8 cellular contexts compared by ENCODE assay signal in the genomic region with DNA sequence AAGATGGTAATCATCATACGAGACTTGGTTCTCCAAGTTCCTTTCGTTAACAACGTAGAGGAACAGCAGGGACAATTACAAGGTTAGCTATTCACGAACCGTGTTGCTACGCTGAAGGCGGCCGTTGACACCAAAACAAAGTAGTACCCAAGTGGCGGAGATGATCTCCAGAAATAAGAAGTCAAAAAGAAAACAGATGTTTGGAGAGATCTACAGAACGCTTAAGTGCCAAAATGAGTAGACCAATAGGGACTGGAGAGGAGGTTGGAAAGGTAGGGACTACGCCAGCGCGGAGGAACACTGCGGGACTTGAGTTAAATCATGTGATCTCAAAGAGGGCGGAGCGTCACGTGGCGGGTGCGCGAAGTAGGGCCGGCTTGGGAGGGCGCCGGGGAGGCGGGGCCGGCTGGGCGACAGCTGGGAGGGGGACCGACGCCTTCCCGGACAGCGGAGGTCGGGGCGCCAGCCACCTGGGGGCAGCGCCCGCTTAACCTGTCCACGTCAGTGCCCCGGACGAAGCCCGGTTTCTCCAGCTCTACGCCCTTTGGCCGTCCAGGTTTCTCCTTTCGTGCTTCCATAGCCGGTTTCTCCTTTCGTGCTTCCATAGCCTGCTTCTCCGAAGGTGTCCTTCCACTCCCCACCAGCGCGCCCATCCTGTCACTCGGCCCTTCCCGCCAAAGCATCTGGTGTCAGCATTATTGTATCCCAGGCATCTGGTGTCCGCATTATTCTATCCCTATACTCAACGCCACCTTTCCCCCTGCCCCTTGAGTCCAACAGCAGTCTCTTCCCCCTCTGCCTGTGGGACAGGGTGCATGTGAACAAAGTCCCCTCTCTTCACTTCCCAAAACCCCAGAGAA. TPM values are rescaled to one million over a fixed set of nuclear protein-coding genes. Genes with fewer than 3 reads are reported as not detected.
DNase-seq lines count a peak whose midpoint lies in the region; ATAC-seq, FAIRE-seq and TF ChIP-seq lines count a peak whose summit lies in the region.

No MANE protein-coding gene starts in this region.

- peaks cover 5 to 27% of the 10 kb centered on the region in 2 experiments; a peak in 4 of 5 replicates for H3K36me3 ChIP-seq in HepG2 (replicated peaks in 1 of 2; ENCODE audit: control insufficient read depth in 1 of 2, insufficient read depth in 2 of 2, low read length in 2 of 2)

- H3K4me3 ChIP-seq in AG04450 (ENCODE audit: low read depth, low read length) (peak overlapping the region; percentile 97), HepG2 (replicated peaks in 1 of 3; ENCODE audit: insufficient read depth in 1 of 3, low read depth in 2 of 3, low read length in 3 of 3) (peak overlapping the region; percentile 61 to 85 (median 68))

- ATAC-seq in GM19023 (IDR thresholded peaks at IDR 0.05; ENCODE audit: unreplicated experiment) (peak; percentile 41), HG03432 (IDR thresholded peaks at IDR 0.05; ENCODE audit: unreplicated experiment) (peak; percentile 45), HepG2 (peak; percentile 58)

- TF ChIP-seq CTCF in AG04450 (IDR thresholded peaks at IDR 0.05; ENCODE audit: low read depth, low read length): no peak
- TF ChIP-seq CTCF in HepG2 (CRISPR knock-in tag; IDR thresholded peaks at IDR 0.05): peak; percentile 64

- no peaks in the 10 kb centered on the region for H3K27me3 ChIP-seq in AG04450 (ENCODE audit: control insufficient read depth, insufficient read depth, low read length)
- no peaks in the 10 kb centered on the region; a peak in 1 of 5 replicates for H3K27me3 ChIP-seq in HepG2 (ENCODE audit: control insufficient read depth in 1 of 2, insufficient read depth in 2 of 2, low read length in 2 of 2)

- POLR2A ChIA-PET in AG04450 (lab: Yijun Ruan, JAX) (interaction anchor here (0.7 to 2.9 kb wide), 8 partner anchors 9 to 87 kb away, joined by 3 to 18 read pairs (median 4); a partner anchor contains a TSS), HepG2 (lab: Yijun Ruan, JAX) (interaction anchor here (0.7 to 4.3 kb wide), 16 partner anchors 8 to 207 kb away, joined by 3 to 35 read pairs (median 6); a partner anchor contains a TSS)

- H4K20me1 ChIP-seq in HepG2 (ENCODE audit: insufficient read depth, low read length): no peaks in the 10 kb centered on the region

- peak overlapping the region; percentile 94 for H3K27ac ChIP-seq in AG04450 (ENCODE audit: low read depth, low read length)
- H3K27ac ChIP-seq in HepG2 (ENCODE audit: extremely low read length, insufficient read depth, low read length): peak overlapping the region; percentile 86

- peak overlapping the region; percentile 73 for H2AFZ ChIP-seq in HepG2 (ENCODE audit: low read length)

- peak; percentile 80 for TF ChIP-seq RAD21 in HepG2 (CRISPR knock-in tag; IDR thresholded peaks at IDR 0.05)

- no peak for FAIRE-seq in HepG2 (lab: Jason Lieb, UNC)

- TF ChIP-seq EP300 in HepG2 (IDR thresholded peaks at IDR 0.05; ENCODE audit: low read depth in 2 of 2, low read length in 2 of 2): peak; percentile 48 to 53; a peak in 2 of 4 replicates
- TF ChIP-seq EP300 in HepG2 (CRISPR knock-in tag; IDR thresholded peaks at IDR 0.05; ENCODE audit: borderline replicate concordance): peak; percentile 28; the same call in 1 of the 2 replicates

- peak; percentile 22 to 66; a peak in 3 of 4 replicates for TF ChIP-seq POLR2A in HepG2 (IDR thresholded peaks at IDR 0.05; ENCODE audit: insufficient read depth in 1 of 2, low read depth in 2 of 2, low read length in 2 of 2)

- peaks cover 23% of the 10 kb centered on the region for H3K4me1 ChIP-seq in HepG2 (ENCODE audit: insufficient read depth, low read length)

- intact Hi-C loops in HepG2 (cut with micrococcal nuclease; ENCODE audit: unreplicated experiment): loop anchor here (5.0 kb wide), 1 partner anchor 39 kb away; a partner anchor contains a TSS

- peak; percentile 91 for DNase-seq in AG04450 (ENCODE audit: low read depth, low spot score)
- peak; percentile 79 to 93 for DNase-seq in NCI-H526 (lab: John Stamatoyannopoulos, UW)
- peak; percentile 93 for DNase-seq in activated CD4-positive, alpha-beta T cell treated with anti-CD3 and anti-CD28 coated beads, Interleukin-2, amount 50 U/mL, for 1 hour
- DNase-seq in dermis blood vessel endothelial cell: peak; percentile 98
- DNase-seq in HepG2 (ENCODE audit: low spot score): peak; percentile 92
- DNase-seq in stimulated activated CD4-positive, alpha-beta T cell treated with anti-CD3 and anti-CD28 coated beads, Interleukin-2, amount 100 ng/mL, for 4 hours (ENCODE audit: low read depth): peak; percentile 88

- H3K9ac ChIP-seq in HepG2 (ENCODE audit: insufficient read depth, low read depth, low read length): peak overlapping the region; percentile 92

- H3K79me2 ChIP-seq in HepG2 (ENCODE audit: insufficient read depth, low read length): peaks cover 41% of the 10 kb centered on the region

- in situ Hi-C loops in HepG2 (cut with HindIII; ENCODE audit: extremely low pct_ligation_motif_present, low pct_unique_long_range_greater_than_20kb): no loop called here

- H3K9me3 ChIP-seq in AG04450 (ENCODE audit: control insufficient read depth, insufficient read depth, low read length) (peaks cover 3% of the 10 kb centered on the region; the same call in 1 of the 2 replicates), HepG2 (ENCODE audit: low read length) (no peaks in the 10 kb centered on the region)

- BruUV-seq in HepG2 (replicated peaks; lab: Mats Ljungman, UMichigan): no TSS peak

- CTCF ChIA-PET in AG04450 (lab: Charles Lee) (interaction anchor here (0.6 to 1.4 kb wide), 10 partner anchors 8 to 283 kb away, joined by 3 to 21 read pairs (median 4); a partner anchor contains a TSS), HepG2 (lab: Yijun Ruan, JAX; ENCODE audit: low intra/inter-chr PET ratio, low total read pairs) (interaction anchor here (1.6 kb wide), 1 partner anchor 53 kb away, joined by 11 read pairs; no protein-coding TSS in a partner anchor)

- 24% methylated on average over 27 of the region's 50 CpGs for WGBS in HepG2 (ENCODE audit: low lambda C conversion rate)

- peak overlapping the region; percentile 97 for H3K4me2 ChIP-seq in HepG2 (ENCODE audit: low read depth, low read length)

RNA-seq across cellular contexts. Expression of a gene that starts 0.7 kb away (rescaled TPM):
- polyA plus RNA-seq in AG04450 (2011; rRNA removed): 929 and 984 TPM in 2 replicates
- polyA minus RNA-seq in AG04450 (2011; rRNA and poly(A)+ RNA removed): 405 and 431 TPM in 2 replicates
- 148 and 196 TPM in 2 replicates for total RNA-seq in dermis blood vessel endothelial cell
- total RNA-seq in HepG2 (2016; rRNA removed; fragmentation: Illumina TruSeq; extraction: Trizol): 161 and 239 TPM in 2 replicates
- total RNA-seq in HepG2 (2016; cell fraction: cytosol; rRNA removed; fragmentation: Illumina TruSeq; extraction: Trizol; ENCODE audit: low read depth): 90.5 and 100 TPM in 2 replicates
- total RNA-seq in HepG2 (2016; cell fraction: insoluble cytoplasmic fraction; rRNA removed; fragmentation: Illumina TruSeq; extraction: Trizol): 168 and 250 TPM in 2 replicates
- total RNA-seq in HepG2 (2016; cell fraction: membrane; rRNA removed; fragmentation: Illumina TruSeq; extraction: Trizol): 138 and 155 TPM in 2 replicates
- total RNA-seq in HepG2 (2016; cell fraction: nucleus; rRNA removed; fragmentation: Illumina TruSeq; extraction: Trizol): 68.4 and 69.0 TPM in 2 replicates
- polyA plus RNA-seq in HepG2 (2011; rRNA removed): 274 and 310 TPM in 2 replicates
- 305 and 428 TPM in 2 replicates for polyA plus RNA-seq in HepG2 (2011; cell fraction: cytosol; rRNA removed)
- 83.2 and 122 TPM in 2 replicates for polyA plus RNA-seq in HepG2 (2011; cell fraction: nucleus; rRNA removed)
- polyA plus RNA-seq in HepG2 (2012): 331 and 348 TPM in 2 replicates
- 210 and 241 TPM in 2 replicates for polyA plus RNA-seq in HepG2 (2016; cell fraction: cytosol; fragmentation: Illumina TruSeq; extraction: Trizol; ENCODE audit: low read depth)
- 472 and 477 TPM in 2 replicates for polyA plus RNA-seq in HepG2 (2016; cell fraction: insoluble cytoplasmic fraction; fragmentation: Illumina TruSeq; extraction: Trizol; ENCODE audit: low read depth)
- 260 and 279 TPM in 2 replicates for polyA plus RNA-seq in HepG2 (2016; cell fraction: membrane; fragmentation: Illumina TruSeq; extraction: Trizol; ENCODE audit: low read depth)
- 204 and 210 TPM in 2 replicates for polyA plus RNA-seq in HepG2 (2016; cell fraction: nucleus; fragmentation: Illumina TruSeq; extraction: Trizol; ENCODE audit: insufficient read depth, low read depth)
- 234 and 265 TPM in 2 replicates for polyA minus RNA-seq in HepG2 (2011; rRNA and poly(A)+ RNA removed; ENCODE audit: low replicate concordance)
- polyA minus RNA-seq in HepG2 (2011; cell fraction: cytosol; rRNA and poly(A)+ RNA removed): 83.4 and 114 TPM in 2 replicates
- polyA minus RNA-seq in HepG2 (2011; cell fraction: nucleus; rRNA and poly(A)+ RNA removed): 37.2 and 53.3 TPM in 2 replicates

RNA-seq across cellular contexts. Expression of a gene that starts 3.7 kb away (rescaled TPM):
- 56.3 and 58.7 TPM in 2 replicates for polyA plus RNA-seq in AG04450 (2011; rRNA removed)
- polyA minus RNA-seq in AG04450 (2011; rRNA and poly(A)+ RNA removed): 58.1 and 72.8 TPM in 2 replicates
- 41.4 and 42.8 TPM in 2 replicates for total RNA-seq in dermis blood vessel endothelial cell
- total RNA-seq in HepG2 (2016; rRNA removed; fragmentation: Illumina TruSeq; extraction: Trizol): 33.2 and 37.5 TPM in 2 replicates
- 10.5 and 10.6 TPM in 2 replicates for total RNA-seq in HepG2 (2016; cell fraction: cytosol; rRNA removed; fragmentation: Illumina TruSeq; extraction: Trizol; ENCODE audit: low read depth)
- 33.3 and 34.6 TPM in 2 replicates for total RNA-seq in HepG2 (2016; cell fraction: insoluble cytoplasmic fraction; rRNA removed; fragmentation: Illumina TruSeq; extraction: Trizol)
- total RNA-seq in HepG2 (2016; cell fraction: membrane; rRNA removed; fragmentation: Illumina TruSeq; extraction: Trizol): 23.7 and 24.5 TPM in 2 replicates
- 13.4 and 18.2 TPM in 2 replicates for total RNA-seq in HepG2 (2016; cell fraction: nucleus; rRNA removed; fragmentation: Illumina TruSeq; extraction: Trizol)
- 27.6 and 30.9 TPM in 2 replicates for polyA plus RNA-seq in HepG2 (2011; rRNA removed)
- 19.6 and 22.8 TPM in 2 replicates for polyA plus RNA-seq in HepG2 (2011; cell fraction: cytosol; rRNA removed)
- 13.4 and 14.0 TPM in 2 replicates for polyA plus RNA-seq in HepG2 (2011; cell fraction: nucleus; rRNA removed)
- 18.6 and 20.8 TPM in 2 replicates for polyA plus RNA-seq in HepG2 (2012)
- polyA plus RNA-seq in HepG2 (2016; cell fraction: cytosol; fragmentation: Illumina TruSeq; extraction: Trizol; ENCODE audit: low read depth): 5.8 and 6.4 TPM in 2 replicates
- polyA plus RNA-seq in HepG2 (2016; cell fraction: insoluble cytoplasmic fraction; fragmentation: Illumina TruSeq; extraction: Trizol; ENCODE audit: low read depth): 41.4 and 41.6 TPM in 2 replicates
- 11.9 and 12.0 TPM in 2 replicates for polyA plus RNA-seq in HepG2 (2016; cell fraction: membrane; fragmentation: Illumina TruSeq; extraction: Trizol; ENCODE audit: low read depth)
- 31.1 and 36.5 TPM in 2 replicates for polyA plus RNA-seq in HepG2 (2016; cell fraction: nucleus; fragmentation: Illumina TruSeq; extraction: Trizol; ENCODE audit: insufficient read depth, low read depth)
- polyA minus RNA-seq in HepG2 (2011; rRNA and poly(A)+ RNA removed; ENCODE audit: low replicate concordance): 20.5 and 70.5 TPM in 2 replicates
- polyA minus RNA-seq in HepG2 (2011; cell fraction: cytosol; rRNA and poly(A)+ RNA removed): 13.2 and 14.7 TPM in 2 replicates
- 9.0 and 11.4 TPM in 2 replicates for polyA minus RNA-seq in HepG2 (2011; cell fraction: nucleus; rRNA and poly(A)+ RNA removed)

RNA-seq across cellular contexts. Expression of a gene that starts 8.6 kb away (rescaled TPM):
- polyA plus RNA-seq in AG04450 (2011; rRNA removed) (115 and 151 TPM in 2 replicates), HepG2 (2011; rRNA removed) (118 and 126 TPM in 2 replicates)
- 144 and 171 TPM in 2 replicates for polyA minus RNA-seq in AG04450 (2011; rRNA and poly(A)+ RNA removed)
- total RNA-seq in dermis blood vessel endothelial cell (25.2 and 56.5 TPM in 2 replicates), HepG2 (2016; rRNA removed; fragmentation: Illumina TruSeq; extraction: Trizol) (19.8 and 32.0 TPM in 2 replicates)
- total RNA-seq in HepG2 (2016; cell fraction: cytosol; rRNA removed; fragmentation: Illumina TruSeq; extraction: Trizol; ENCODE audit: low read depth): 19.4 and 21.9 TPM in 2 replicates
- 18.5 and 25.6 TPM in 2 replicates for total RNA-seq in HepG2 (2016; cell fraction: insoluble cytoplasmic fraction; rRNA removed; fragmentation: Illumina TruSeq; extraction: Trizol)
- 66.8 and 71.2 TPM in 2 replicates for total RNA-seq in HepG2 (2016; cell fraction: membrane; rRNA removed; fragmentation: Illumina TruSeq; extraction: Trizol)
- total RNA-seq in HepG2 (2016; cell fraction: nucleus; rRNA removed; fragmentation: Illumina TruSeq; extraction: Trizol): 30.3 and 34.3 TPM in 2 replicates
- polyA plus RNA-seq in HepG2 (2011; cell fraction: cytosol; rRNA removed): 101 and 109 TPM in 2 replicates
- polyA plus RNA-seq in HepG2 (2011; cell fraction: nucleus; rRNA removed): 101 and 114 TPM in 2 replicates
- 127 and 151 TPM in 2 replicates for polyA plus RNA-seq in HepG2 (2012)
- 143 and 153 TPM in 2 replicates for polyA plus RNA-seq in HepG2 (2016; cell fraction: cytosol; fragmentation: Illumina TruSeq; extraction: Trizol; ENCODE audit: low read depth)
- 110 and 145 TPM in 2 replicates for polyA plus RNA-seq in HepG2 (2016; cell fraction: insoluble cytoplasmic fraction; fragmentation: Illumina TruSeq; extraction: Trizol; ENCODE audit: low read depth)
- 280 and 308 TPM in 2 replicates for polyA plus RNA-seq in HepG2 (2016; cell fraction: membrane; fragmentation: Illumina TruSeq; extraction: Trizol; ENCODE audit: low read depth)
- 149 and 153 TPM in 2 replicates for polyA plus RNA-seq in HepG2 (2016; cell fraction: nucleus; fragmentation: Illumina TruSeq; extraction: Trizol; ENCODE audit: insufficient read depth, low read depth)
- 128 and 176 TPM in 2 replicates for polyA minus RNA-seq in HepG2 (2011; rRNA and poly(A)+ RNA removed; ENCODE audit: low replicate concordance)
- 85.9 and 95.1 TPM in 2 replicates for polyA minus RNA-seq in HepG2 (2011; cell fraction: cytosol; rRNA and poly(A)+ RNA removed)
- 45.1 and 50.7 TPM in 2 replicates for polyA minus RNA-seq in HepG2 (2011; cell fraction: nucleus; rRNA and poly(A)+ RNA removed)

RNA-seq across cellular contexts. Expression of a gene that starts 8.6 kb away (rescaled TPM):
- polyA plus RNA-seq in AG04450 (2011; rRNA removed) (5.1 and 8.2 TPM in 2 replicates), HepG2 (2011; rRNA removed) (5.7 and 7.0 TPM in 2 replicates)
- polyA minus RNA-seq in AG04450 (2011; rRNA and poly(A)+ RNA removed): 23.9 and 29.6 TPM in 2 replicates
- total RNA-seq in dermis blood vessel endothelial cell (32.8 and 45.7 TPM in 2 replicates), HepG2 (2016; rRNA removed; fragmentation: Illumina TruSeq; extraction: Trizol) (27.2 and 38.2 TPM in 2 replicates)
- 37.2 and 38.8 TPM in 2 replicates for total RNA-seq in HepG2 (2016; cell fraction: cytosol; rRNA removed; fragmentation: Illumina TruSeq; extraction: Trizol; ENCODE audit: low read depth)
- 22.7 and 41.3 TPM in 2 replicates for total RNA-seq in HepG2 (2016; cell fraction: insoluble cytoplasmic fraction; rRNA removed; fragmentation: Illumina TruSeq; extraction: Trizol)
- 32.1 and 32.7 TPM in 2 replicates for total RNA-seq in HepG2 (2016; cell fraction: membrane; rRNA removed; fragmentation: Illumina TruSeq; extraction: Trizol)
- total RNA-seq in HepG2 (2016; cell fraction: nucleus; rRNA removed; fragmentation: Illumina TruSeq; extraction: Trizol): 38.1 and 39.7 TPM in 2 replicates
- 4.7 and 6.4 TPM in 2 replicates for polyA plus RNA-seq in HepG2 (2011; cell fraction: cytosol; rRNA removed)
- 29.2 and 36.2 TPM in 2 replicates for polyA plus RNA-seq in HepG2 (2011; cell fraction: nucleus; rRNA removed)
- polyA plus RNA-seq in HepG2 (2012): 20.0 and 24.6 TPM in 2 replicates
- 11.1 and 12.5 TPM in 2 replicates for polyA plus RNA-seq in HepG2 (2016; cell fraction: cytosol; fragmentation: Illumina TruSeq; extraction: Trizol; ENCODE audit: low read depth)
- polyA plus RNA-seq in HepG2 (2016; cell fraction: insoluble cytoplasmic fraction; fragmentation: Illumina TruSeq; extraction: Trizol; ENCODE audit: low read depth): 22.5 and 26.2 TPM in 2 replicates
- polyA plus RNA-seq in HepG2 (2016; cell fraction: membrane; fragmentation: Illumina TruSeq; extraction: Trizol; ENCODE audit: low read depth): 18.3 and 21.6 TPM in 2 replicates
- polyA plus RNA-seq in HepG2 (2016; cell fraction: nucleus; fragmentation: Illumina TruSeq; extraction: Trizol; ENCODE audit: insufficient read depth, low read depth): 51.6 and 51.8 TPM in 2 replicates
- polyA minus RNA-seq in HepG2 (2011; rRNA and poly(A)+ RNA removed; ENCODE audit: low replicate concordance): 35.3 and 40.5 TPM in 2 replicates
- polyA minus RNA-seq in HepG2 (2011; cell fraction: cytosol; rRNA and poly(A)+ RNA removed): 10.3 and 10.8 TPM in 2 replicates
- 33.6 and 37.0 TPM in 2 replicates for polyA minus RNA-seq in HepG2 (2011; cell fraction: nucleus; rRNA and poly(A)+ RNA removed)

RNA-seq across cellular contexts. Expression of a gene that starts 9.1 kb away (rescaled TPM):
- polyA plus RNA-seq in AG04450 (2011; rRNA removed) (25.9 and 28.0 TPM in 2 replicates), HepG2 (2011; rRNA removed) (67.6 and 75.4 TPM in 2 replicates)
- polyA minus RNA-seq in AG04450 (2011; rRNA and poly(A)+ RNA removed): 23.7 and 27.8 TPM in 2 replicates
- total RNA-seq in dermis blood vessel endothelial cell (33.0 and 52.2 TPM in 2 replicates), HepG2 (2016; rRNA removed; fragmentation: Illumina TruSeq; extraction: Trizol) (68.0 and 69.8 TPM in 2 replicates)
- 111 and 129 TPM in 2 replicates for total RNA-seq in HepG2 (2016; cell fraction: cytosol; rRNA removed; fragmentation: Illumina TruSeq; extraction: Trizol; ENCODE audit: low read depth)
- 64.4 and 71.8 TPM in 2 replicates for total RNA-seq in HepG2 (2016; cell fraction: insoluble cytoplasmic fraction; rRNA removed; fragmentation: Illumina TruSeq; extraction: Trizol)
- 142 and 154 TPM in 2 replicates for total RNA-seq in HepG2 (2016; cell fraction: membrane; rRNA removed; fragmentation: Illumina TruSeq; extraction: Trizol)
- total RNA-seq in HepG2 (2016; cell fraction: nucleus; rRNA removed; fragmentation: Illumina TruSeq; extraction: Trizol): 40.7 and 41.3 TPM in 2 replicates
- polyA plus RNA-seq in HepG2 (2011; cell fraction: cytosol; rRNA removed): 79.0 and 80.4 TPM in 2 replicates
- 109 and 116 TPM in 2 replicates for polyA plus RNA-seq in HepG2 (2011; cell fraction: nucleus; rRNA removed)
- polyA plus RNA-seq in HepG2 (2012): 54.3 and 56.5 TPM in 2 replicates
- 153 and 183 TPM in 2 replicates for polyA plus RNA-seq in HepG2 (2016; cell fraction: cytosol; fragmentation: Illumina TruSeq; extraction: Trizol; ENCODE audit: low read depth)
- 78.9 and 80.0 TPM in 2 replicates for polyA plus RNA-seq in HepG2 (2016; cell fraction: insoluble cytoplasmic fraction; fragmentation: Illumina TruSeq; extraction: Trizol; ENCODE audit: low read depth)
- polyA plus RNA-seq in HepG2 (2016; cell fraction: membrane; fragmentation: Illumina TruSeq; extraction: Trizol; ENCODE audit: low read depth): 162 and 180 TPM in 2 replicates
- 87.0 and 90.3 TPM in 2 replicates for polyA plus RNA-seq in HepG2 (2016; cell fraction: nucleus; fragmentation: Illumina TruSeq; extraction: Trizol; ENCODE audit: insufficient read depth, low read depth)
- polyA minus RNA-seq in HepG2 (2011; rRNA and poly(A)+ RNA removed; ENCODE audit: low replicate concordance): 70.4 and 79.0 TPM in 2 replicates
- polyA minus RNA-seq in HepG2 (2011; cell fraction: cytosol; rRNA and poly(A)+ RNA removed): 19.7 and 20.9 TPM in 2 replicates
- 29.2 and 33.6 TPM in 2 replicates for polyA minus RNA-seq in HepG2 (2011; cell fraction: nucleus; rRNA and poly(A)+ RNA removed)

Comparison
In these comparisons a context has a peak if more than half of its experiments do, and no peak if none do; other contexts are left out.
1. Peak in every context shown above with its lines: DNase-seq, ATAC-seq, H3K4me3 ChIP-seq and H3K27ac ChIP-seq.